Comparison of ENCODE assay signal across 8 cellular contexts in genomic region chrX:47145408-47146120, GRCh38. TPM values are rescaled to one million over a fixed set of nuclear protein-coding genes. Genes with fewer than 3 reads are reported as not detected.
DNase-seq lines count a peak whose midpoint lies in the region; ATAC-seq and TF ChIP-seq lines count a peak whose summit lies in the region.

No MANE protein-coding gene starts in this region.

- TF ChIP-seq CTCF in AG04449 (IDR thresholded peaks at IDR 0.05; ENCODE audit: insufficient read depth, low read length, missing control alignments) (no peak), psoas muscle (IDR thresholded peaks at IDR 0.05) (no peak)

- peaks cover 4% of the 10 kb centered on the region for H3K4me1 ChIP-seq in psoas muscle

- H3K9me3 Mint-ChIP-seq in activated T-cell treated with anti-CD3 and anti-CD28 coated beads, Interleukin-2, amount 50 U/mL, for 4 hours: no peaks in the 10 kb centered on the region

- intact Hi-C loops in psoas muscle (cut with DNase I): loop anchor here in 1 of 2 donors (10.0 kb wide), 1 partner anchor 509 kb away; the partner anchor contains the start of genes ELK1 and UXT

- 0 to 45% (median 1%) methylated on average over 8 to 37 of the region's 37 CpGs for WGBS in psoas muscle, 3 donors

- peak overlapping the region; percentile 91 for H3K27ac ChIP-seq in psoas muscle

- H3K4me3 Mint-ChIP-seq in activated T-cell treated with anti-CD3 and anti-CD28 coated beads, Interleukin-2, amount 50 U/mL, for 4 hours: peak overlapping the region; percentile 99

- DNase-seq in AG04449 (ENCODE audit: low read depth, low spot score) (no peak), germinal center (ENCODE audit: low spot score) (peak; percentile 40), psoas muscle (no peak), cerebellar nuclear complex (lab: John Stamatoyannopoulos, UW) (no peak), retina (no peak)
- DNase-seq in activated T-cell treated with anti-CD3 and anti-CD28 coated beads, Interleukin-2, amount 50 U/mL, for 4 hours: no peak

- H3K27me3 Mint-ChIP-seq in activated T-cell treated with anti-CD3 and anti-CD28 coated beads, Interleukin-2, amount 50 U/mL, for 4 hours (ENCODE audit: low read depth): no peaks in the 10 kb centered on the region

- peaks cover 0 to 5% of the 10 kb centered on the region in 2 donors for H3K36me3 ChIP-seq in psoas muscle (ENCODE audit: insufficient read depth in 1 of 2, low read depth in 1 of 2)

- CTCF ChIA-PET in AG04449 (lab: Yijun Ruan, JAX): interaction anchor here (0.9 to 2.0 kb wide), 10 partner anchors 9 to 179 kb away, joined by 3 to 17 read pairs (median 4); no protein-coding TSS in a partner anchor

- peak; percentile 35 for ATAC-seq in GM18511 (IDR thresholded peaks at IDR 0.05; ENCODE audit: unreplicated experiment)
- peak; percentile 17 for ATAC-seq in HG03175 (IDR thresholded peaks at IDR 0.05; ENCODE audit: unreplicated experiment)
- peak; percentile 13 to 17 for ATAC-seq in activated T-cell treated with anti-CD3 and anti-CD28 coated beads, Interleukin-2, amount 50 U/mL, for 4 hours
- peak; percentile 18 to 46 (median 30) for ATAC-seq in psoas muscle

- H3K4me3 ChIP-seq in AG04449 (ENCODE audit: low read depth, low read length): peak overlapping the region; percentile 80
- peak overlapping the region; percentile 76 for H3K4me3 ChIP-seq in psoas muscle

- POLR2A ChIA-PET in AG04449 (lab: Yijun Ruan, JAX): interaction anchor here (0.9 to 1.2 kb wide), 2 partner anchors 9 to 16 kb away, joined by 3 to 7 read pairs; no protein-coding TSS in a partner anchor

- H3K27me3 ChIP-seq in psoas muscle (ENCODE audit: insufficient read depth in 3 of 3, low read length in 2 of 3): no peaks in the 10 kb centered on the region

- H3K4me1 Mint-ChIP-seq in activated T-cell treated with anti-CD3 and anti-CD28 coated beads, Interleukin-2, amount 50 U/mL, for 4 hours (ENCODE audit: low read depth): peaks cover 24% of the 10 kb centered on the region

- H3K36me3 Mint-ChIP-seq in activated T-cell treated with anti-CD3 and anti-CD28 coated beads, Interleukin-2, amount 50 U/mL, for 4 hours (ENCODE audit: insufficient read depth): peaks cover 13% of the 10 kb centered on the region

- H3K9me3 ChIP-seq in psoas muscle: no peaks in the 10 kb centered on the region

RNA-seq across cellular contexts. Expression of gene RBM10, which starts 0.5 kb away (rescaled TPM):
- 10 to 100 TPM; 77.7 to 83.4 (median 81.4) TPM for total RNA-seq in activated T-cell treated with anti-CD3 and anti-CD28 coated beads, Interleukin-2, amount 50 U/mL, for 4 hours
- total RNA-seq in psoas muscle: 10 to 100 TPM; 21.5 to 25.6 (median 23.6) TPM
- 10 to 100 TPM; 18.2 to 33.8 (median 25.0) TPM for polyA plus RNA-seq in psoas muscle

RNA-seq across cellular contexts. Expression of gene NDUFB11, which starts 1.1 kb away (rescaled TPM):
- total RNA-seq in activated T-cell treated with anti-CD3 and anti-CD28 coated beads, Interleukin-2, amount 50 U/mL, for 4 hours: 100 to 1,000 TPM in 2 of 3 donors, 10 to 100 TPM in 1; 95.3 to 103 (median 100) TPM
- 100 to 1,000 TPM; 142 to 194 (median 169) TPM for total RNA-seq in psoas muscle
- 100 to 1,000 TPM; 145 to 207 (median 201) TPM for polyA plus RNA-seq in psoas muscle

RNA-seq across cellular contexts. Expression of gene UBA1, which starts 48.1 kb away (rescaled TPM):
- total RNA-seq in activated T-cell treated with anti-CD3 and anti-CD28 coated beads, Interleukin-2, amount 50 U/mL, for 4 hours: 100 to 1,000 TPM; 236 to 281 (median 254) TPM
- total RNA-seq in psoas muscle: 100 to 1,000 TPM; 145 to 230 (median 187) TPM
- 100 to 1,000 TPM in 2 of 3 donors, 10 to 100 TPM in 1; 96.2 to 120 (median 115) TPM for polyA plus RNA-seq in psoas muscle
